ENCODE assay signal across 2 cellular contexts in genomic region chr7:1174881-1175596, GRCh38.
TF ChIP-seq lines count a peak whose summit lies in the region.

No MANE protein-coding gene starts in this region.

TF ChIP-seq in HepG2, 621 proteins besides CTCF, POLR2A, EP300 and RAD21 (continues in another document):
- TF ChIP-seq GATA4 (IDR thresholded peaks at IDR 0.05; ENCODE audit: borderline replicate concordance, low read depth) (no peak), SMAD1 (CRISPR knock-in tag; IDR thresholded peaks at IDR 0.05; ENCODE audit: borderline replicate concordance, low read depth) (no peak), STAG1 (CRISPR knock-in tag; IDR thresholded peaks at IDR 0.05) (no peak), HNRNPL (IDR thresholded peaks at IDR 0.05; ENCODE audit: low read depth, low read length) (0 out of 2 replicates have a peak, but pooled peaks have one; percentile 37), ZBTB7B (CRISPR knock-in tag; IDR thresholded peaks at IDR 0.05) (no peak), ELF3 (CRISPR knock-in tag; IDR thresholded peaks at IDR 0.05) (no peak), NR2F6 (IDR thresholded peaks at IDR 0.05) (no peak), NR2F6 (CRISPR knock-in tag; IDR thresholded peaks at IDR 0.05) (no peak), RBFOX2 (IDR thresholded peaks at IDR 0.05; ENCODE audit: low read depth, low read length) (peak; percentile 4; the same call in 1 of the 2 replicates), NAIF1 (CRISPR knock-in tag; IDR thresholded peaks at IDR 0.05; ENCODE audit: borderline replicate concordance) (no peak), SMC3 (IDR thresholded peaks at IDR 0.05; ENCODE audit: low read length) (no peak), ZNF44 (CRISPR knock-in tag; IDR thresholded peaks at IDR 0.05) (no peak), HCFC1 (IDR thresholded peaks at IDR 0.05; ENCODE audit: low read depth, low read length) (no peak), ZFAT (CRISPR knock-in tag; conservative IDR thresholded peaks at IDR 0.05) (no peak), ARNT2 (CRISPR knock-in tag; IDR thresholded peaks at IDR 0.05; ENCODE audit: low read depth) (no peak), BRD4 (CRISPR knock-in tag; IDR thresholded peaks at IDR 0.05) (no peak), ZFP90 (CRISPR knock-in tag; IDR thresholded peaks at IDR 0.05; ENCODE audit: borderline replicate concordance) (no peak), ZNF501 (CRISPR knock-in tag; IDR thresholded peaks at IDR 0.05) (peak; percentile 10; the same call in 1 of the 2 replicates), ZFX (CRISPR knock-in tag; IDR thresholded peaks at IDR 0.05; ENCODE audit: low read depth) (peak; percentile 23; the same call in 1 of the 2 replicates), NFE2 (CRISPR knock-in tag; IDR thresholded peaks at IDR 0.05) (no peak), SRF (IDR thresholded peaks at IDR 0.05; ENCODE audit: low read depth, low read length) (no peak), AKAP8 (CRISPR knock-in tag; IDR thresholded peaks at IDR 0.05) (no peak), ZNF776 (CRISPR knock-in tag; IDR thresholded peaks at IDR 0.05) (no peak)
- TF ChIP-seq, protein P1, sequence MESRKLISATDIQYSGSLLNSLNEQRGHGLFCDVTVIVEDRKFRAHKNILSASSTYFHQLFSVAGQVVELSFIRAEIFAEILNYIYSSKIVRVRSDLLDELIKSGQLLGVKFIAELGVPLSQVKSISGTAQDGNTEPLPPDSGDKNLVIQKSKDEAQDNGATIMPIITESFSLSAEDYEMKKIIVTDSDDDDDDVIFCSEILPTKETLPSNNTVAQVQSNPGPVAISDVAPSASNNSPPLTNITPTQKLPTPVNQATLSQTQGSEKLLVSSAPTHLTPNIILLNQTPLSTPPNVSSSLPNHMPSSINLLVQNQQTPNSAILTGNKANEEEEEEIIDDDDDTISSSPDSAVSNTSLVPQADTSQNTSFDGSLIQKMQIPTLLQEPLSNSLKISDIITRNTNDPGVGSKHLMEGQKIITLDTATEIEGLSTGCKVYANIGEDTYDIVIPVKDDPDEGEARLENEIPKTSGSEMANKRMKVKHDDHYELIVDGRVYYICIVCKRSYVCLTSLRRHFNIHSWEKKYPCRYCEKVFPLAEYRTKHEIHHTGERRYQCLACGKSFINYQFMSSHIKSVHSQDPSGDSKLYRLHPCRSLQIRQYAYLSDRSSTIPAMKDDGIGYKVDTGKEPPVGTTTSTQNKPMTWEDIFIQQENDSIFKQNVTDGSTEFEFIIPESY (CRISPR knock-in tag; IDR thresholded peaks at IDR 0.05), result 0 out of 2 replicates have a peak, but pooled peaks have one; percentile 35
- TF ChIP-seq, protein P2, sequence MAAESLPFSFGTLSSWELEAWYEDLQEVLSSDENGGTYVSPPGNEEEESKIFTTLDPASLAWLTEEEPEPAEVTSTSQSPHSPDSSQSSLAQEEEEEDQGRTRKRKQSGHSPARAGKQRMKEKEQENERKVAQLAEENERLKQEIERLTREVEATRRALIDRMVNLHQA (CRISPR knock-in tag; IDR thresholded peaks at IDR 0.05), result no peak
- TF ChIP-seq, protein P3, sequence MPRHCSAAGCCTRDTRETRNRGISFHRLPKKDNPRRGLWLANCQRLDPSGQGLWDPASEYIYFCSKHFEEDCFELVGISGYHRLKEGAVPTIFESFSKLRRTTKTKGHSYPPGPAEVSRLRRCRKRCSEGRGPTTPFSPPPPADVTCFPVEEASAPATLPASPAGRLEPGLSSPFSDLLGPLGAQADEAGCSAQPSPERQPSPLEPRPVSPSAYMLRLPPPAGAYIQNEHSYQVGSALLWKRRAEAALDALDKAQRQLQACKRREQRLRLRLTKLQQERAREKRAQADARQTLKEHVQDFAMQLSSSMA (CRISPR knock-in tag; IDR thresholded peaks at IDR 0.05), result no peak
- TF ChIP-seq, protein P4, sequence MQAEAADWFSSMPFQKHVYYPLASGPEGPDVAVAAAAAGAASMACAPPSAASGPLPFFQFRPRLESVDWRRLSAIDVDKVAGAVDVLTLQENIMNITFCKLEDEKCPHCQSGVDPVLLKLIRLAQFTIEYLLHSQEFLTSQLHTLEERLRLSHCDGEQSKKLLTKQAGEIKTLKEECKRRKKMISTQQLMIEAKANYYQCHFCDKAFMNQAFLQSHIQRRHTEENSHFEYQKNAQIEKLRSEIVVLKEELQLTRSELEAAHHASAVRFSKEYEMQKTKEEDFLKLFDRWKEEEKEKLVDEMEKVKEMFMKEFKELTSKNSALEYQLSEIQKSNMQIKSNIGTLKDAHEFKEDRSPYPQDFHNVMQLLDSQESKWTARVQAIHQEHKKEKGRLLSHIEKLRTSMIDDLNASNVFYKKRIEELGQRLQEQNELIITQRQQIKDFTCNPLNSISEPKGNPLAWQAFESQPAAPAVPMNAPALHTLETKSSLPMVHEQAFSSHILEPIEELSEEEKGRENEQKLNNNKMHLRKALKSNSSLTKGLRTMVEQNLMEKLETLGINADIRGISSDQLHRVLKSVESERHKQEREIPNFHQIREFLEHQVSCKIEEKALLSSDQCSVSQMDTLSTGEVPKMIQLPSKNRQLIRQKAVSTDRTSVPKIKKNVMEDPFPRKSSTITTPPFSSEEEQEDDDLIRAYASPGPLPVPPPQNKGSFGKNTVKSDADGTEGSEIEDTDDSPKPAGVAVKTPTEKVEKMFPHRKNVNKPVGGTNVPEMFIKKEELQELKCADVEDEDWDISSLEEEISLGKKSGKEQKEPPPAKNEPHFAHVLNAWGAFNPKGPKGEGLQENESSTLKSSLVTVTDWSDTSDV (CRISPR knock-in tag; IDR thresholded peaks at IDR 0.05), result no peak
- TF ChIP-seq, protein P5, sequence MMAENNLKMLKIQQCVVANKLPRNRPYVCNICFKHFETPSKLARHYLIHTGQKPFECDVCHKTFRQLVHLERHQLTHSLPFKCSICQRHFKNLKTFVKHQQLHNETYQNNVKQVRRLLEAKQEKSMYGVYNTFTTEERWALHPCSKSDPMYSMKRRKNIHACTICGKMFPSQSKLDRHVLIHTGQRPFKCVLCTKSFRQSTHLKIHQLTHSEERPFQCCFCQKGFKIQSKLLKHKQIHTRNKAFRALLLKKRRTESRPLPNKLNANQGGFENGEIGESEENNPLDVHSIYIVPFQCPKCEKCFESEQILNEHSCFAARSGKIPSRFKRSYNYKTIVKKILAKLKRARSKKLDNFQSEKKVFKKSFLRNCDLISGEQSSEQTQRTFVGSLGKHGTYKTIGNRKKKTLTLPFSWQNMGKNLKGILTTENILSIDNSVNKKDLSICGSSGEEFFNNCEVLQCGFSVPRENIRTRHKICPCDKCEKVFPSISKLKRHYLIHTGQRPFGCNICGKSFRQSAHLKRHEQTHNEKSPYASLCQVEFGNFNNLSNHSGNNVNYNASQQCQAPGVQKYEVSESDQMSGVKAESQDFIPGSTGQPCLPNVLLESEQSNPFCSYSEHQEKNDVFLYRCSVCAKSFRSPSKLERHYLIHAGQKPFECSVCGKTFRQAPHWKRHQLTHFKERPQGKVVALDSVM (CRISPR knock-in tag; IDR thresholded peaks at IDR 0.05), result no peak

TF ChIP-seq in PFSK-1, 5 proteins besides CTCF, POLR2A, EP300 and RAD21:
- TF ChIP-seq TAF1 (IDR thresholded peaks at IDR 0.05; ENCODE audit: borderline replicate concordance, insufficient read depth, low read length) (no peak), SIN3A (IDR thresholded peaks at IDR 0.05; ENCODE audit: borderline replicate concordance, insufficient read depth, low read length) (no peak), FOXP2 (optimal IDR thresholded peaks at IDR 0.05; ENCODE audit: borderline replicate concordance, extremely low read depth, extremely low read length, insufficient read depth) (peak; percentile 8)
